9 cellular contexts compared by ENCODE assay signal in genomic region chr5:87300744-87301143, GRCh38. TPM values are rescaled to one million over a fixed set of nuclear protein-coding genes. Genes with fewer than 3 reads are reported as not detected.
DNase-seq lines count a peak whose midpoint lies in the region; ATAC-seq and TF ChIP-seq lines count a peak whose summit lies in the region.
"Had no signal": no experiment of that assay in that cellular context is flagged by ENCODE, and none has a peak within 500 bp of the region (broad histone marks: within the 10 kb centered on the region; RNA-seq: fewer than 3 reads in every experiment).

No MANE protein-coding gene starts in this region.

- intact Hi-C loops in CD4-positive, alpha-beta T cell (cut with DNase I, micrococcal nuclease), result no loop called here
- intact Hi-C loops in Right ventricle myocardium inferior (cut with DNase I), result no loop called here

- H3K27ac Mint-ChIP-seq in CD4-positive, alpha-beta T cell, result no peak overlapping the region
- peak overlapping the region; percentile 11 for H3K27ac Mint-ChIP-seq in activated naive CD8-positive, alpha-beta T cell treated with anti-CD3 and anti-CD28 coated beads for 36 hours
- H3K27ac Mint-ChIP-seq in natural killer cell treated with Interleukin-12 subunit alpha and Interleukin-12 subunit beta and Interleukin-15 and Interleukin-18, amount 100 ng/mL, for 72 hours, result no peak overlapping the region

- no peak for TF ChIP-seq CTCF in CD4-positive, alpha-beta T cell (IDR thresholded peaks at IDR 0.05)

- H3K4me1 Mint-ChIP-seq in CD4-positive, alpha-beta T cell (ENCODE audit: low read depth), result peaks cover 73% of the 10 kb centered on the region
- peaks cover 65% of the 10 kb centered on the region for H3K4me1 Mint-ChIP-seq in activated naive CD8-positive, alpha-beta T cell treated with anti-CD3 and anti-CD28 coated beads for 36 hours
- peaks cover 57 to 69% of the 10 kb centered on the region in 2 donors for H3K4me1 Mint-ChIP-seq in natural killer cell treated with Interleukin-12 subunit alpha and Interleukin-12 subunit beta and Interleukin-15 and Interleukin-18, amount 100 ng/mL, for 72 hours (ENCODE audit: low read depth in 2 of 2)

- H3K27me3 ChIP-seq in CD4-positive, alpha-beta T cell (ENCODE audit: control insufficient read depth, insufficient read depth, low read length), result no peaks in the 10 kb centered on the region
- H3K27me3 ChIP-seq: heart right ventricle had no signal

- ATAC-seq in CD4-positive, alpha-beta T cell (ENCODE audit: poor library complexity), result peak; percentile 48
- ATAC-seq in natural killer cell treated with Interleukin-12 subunit alpha and Interleukin-12 subunit beta and Interleukin-15 and Interleukin-18, amount 100 ng/mL, for 72 hours, result peak; percentile 97 to 99
- ATAC-seq in GM21360 (IDR thresholded peaks at IDR 0.05; ENCODE audit: unreplicated experiment) (no peak), Right ventricle myocardium inferior (no peak), HG03095 (IDR thresholded peaks at IDR 0.05; ENCODE audit: unreplicated experiment) (no peak)

- POLR2A ChIA-PET in CD4-positive, alpha-beta T cell (lab: Charles Lee), result interaction anchor here (0.6 to 1.2 kb wide), 5 partner anchors 11 to 106 kb away, joined by 3 to 4 read pairs (median 3); partner anchors contain the start of gene RASA1

- H3K36me3 Mint-ChIP-seq in CD4-positive, alpha-beta T cell (ENCODE audit: low read depth), result peaks cover 57% of the 10 kb centered on the region
- H3K36me3 Mint-ChIP-seq in activated naive CD8-positive, alpha-beta T cell treated with anti-CD3 and anti-CD28 coated beads for 36 hours, result peaks cover 54% of the 10 kb centered on the region
- H3K36me3 Mint-ChIP-seq in natural killer cell treated with Interleukin-12 subunit alpha and Interleukin-12 subunit beta and Interleukin-15 and Interleukin-18, amount 100 ng/mL, for 72 hours, result peaks cover 13% of the 10 kb centered on the region

- no peaks in the 10 kb centered on the region for H3K9me3 ChIP-seq in CD4-positive, alpha-beta T cell (ENCODE audit: control insufficient read depth, low read length)
- H3K9me3 ChIP-seq: heart right ventricle had no signal

- H3K27ac ChIP-seq in CD4-positive, alpha-beta T cell (ENCODE audit: low read depth, low read length), result no peak overlapping the region

- H3K27me3 Mint-ChIP-seq in CD4-positive, alpha-beta T cell, result no peaks in the 10 kb centered on the region
- no peaks in the 10 kb centered on the region for H3K27me3 Mint-ChIP-seq in activated naive CD8-positive, alpha-beta T cell treated with anti-CD3 and anti-CD28 coated beads for 36 hours
- no peaks in the 10 kb centered on the region for H3K27me3 Mint-ChIP-seq in natural killer cell treated with Interleukin-12 subunit alpha and Interleukin-12 subunit beta and Interleukin-15 and Interleukin-18, amount 100 ng/mL, for 72 hours

- H3K4me3 Mint-ChIP-seq in CD4-positive, alpha-beta T cell, result no peak overlapping the region
- no peak overlapping the region for H3K4me3 Mint-ChIP-seq in activated naive CD8-positive, alpha-beta T cell treated with anti-CD3 and anti-CD28 coated beads for 36 hours
- no peak overlapping the region for H3K4me3 Mint-ChIP-seq in natural killer cell treated with Interleukin-12 subunit alpha and Interleukin-12 subunit beta and Interleukin-15 and Interleukin-18, amount 100 ng/mL, for 72 hours

- peaks cover 6% of the 10 kb centered on the region for H3K9me3 Mint-ChIP-seq in CD4-positive, alpha-beta T cell
- H3K9me3 Mint-ChIP-seq in activated naive CD8-positive, alpha-beta T cell treated with anti-CD3 and anti-CD28 coated beads for 36 hours, result peaks cover 4% of the 10 kb centered on the region
- peaks cover 4% of the 10 kb centered on the region for H3K9me3 Mint-ChIP-seq in natural killer cell treated with Interleukin-12 subunit alpha and Interleukin-12 subunit beta and Interleukin-15 and Interleukin-18, amount 100 ng/mL, for 72 hours

- DNase-seq in CD4-positive, alpha-beta T cell, result peak in 2 of 10 experiments; percentile 5 to 11
- peak in 39 of 76 experiments; percentile 1 to 62 (median 27) for DNase-seq in HUDEP-2 (lab: John Stamatoyannopoulos, UW; ENCODE audit: unreplicated experiment in 76 of 76)
- peak; percentile 44 for DNase-seq in activated naive CD8-positive, alpha-beta T cell treated with anti-CD3 and anti-CD28 coated beads for 36 hours
- DNase-seq in natural killer cell treated with Interleukin-12 subunit alpha and Interleukin-12 subunit beta and Interleukin-15 and Interleukin-18, amount 100 ng/mL, for 72 hours (ENCODE audit: low spot score), result no peak
- no peak for DNase-seq in Right ventricle myocardium inferior (ENCODE audit: missing footprints)
- no peak for DNase-seq in NCI-H2081 treated with DMSO at 0.1 percent for 48 hours (lab: John Stamatoyannopoulos, UW)
- DNase-seq: heart right ventricle had no signal

- CTCF ChIA-PET in CD4-positive, alpha-beta T cell (lab: Charles Lee), result interaction anchor here (0.7 to 1.1 kb wide), 2 partner anchors 17 to 84 kb away, joined by 3 read pairs; no protein-coding TSS in a partner anchor

RNA-seq across cellular contexts. Expression of gene RASA1, which starts 33.1 kb away (rescaled TPM):
- 10 to 100 TPM; 15.1 to 15.4 TPM for total RNA-seq in CD4-positive, alpha-beta T cell
- total RNA-seq in activated naive CD8-positive, alpha-beta T cell treated with anti-CD3 and anti-CD28 coated beads for 36 hours, result 10 to 100 TPM; 19.2 to 21.7 TPM
- 10 to 100 TPM; 23.3 to 30.6 TPM for total RNA-seq in natural killer cell treated with Interleukin-12 subunit alpha and Interleukin-12 subunit beta and Interleukin-15 and Interleukin-18, amount 100 ng/mL, for 72 hours
- total RNA-seq in Right ventricle myocardium inferior, result 19.8 TPM

Comparison
In these comparisons a context has a peak if more than half of its experiments do, and no peak if none do; other contexts are left out.
1. ATAC-seq: peak in CD4-positive, alpha-beta T cell (single experiment) and natural killer cell treated with Interleukin-12 subunit alpha and Interleukin-12 subunit beta and Interleukin-15 and Interleukin-18, amount 100 ng/mL, for 72 hours (2 of 2); none in GM21360 (single experiment), Right ventricle myocardium inferior (single experiment) and HG03095 (single experiment).
2. DNase-seq: peak in HUDEP-2 (39 of 76) and activated naive CD8-positive, alpha-beta T cell treated with anti-CD3 and anti-CD28 coated beads for 36 hours (single experiment); none in natural killer cell treated with Interleukin-12 subunit alpha and Interleukin-12 subunit beta and Interleukin-15 and Interleukin-18, amount 100 ng/mL, for 72 hours (single experiment), Right ventricle myocardium inferior (single experiment) and NCI-H2081 treated with DMSO at 0.1 percent for 48 hours (single experiment).